27 cellular contexts compared by ENCODE assay signal in the genomic region with DNA sequence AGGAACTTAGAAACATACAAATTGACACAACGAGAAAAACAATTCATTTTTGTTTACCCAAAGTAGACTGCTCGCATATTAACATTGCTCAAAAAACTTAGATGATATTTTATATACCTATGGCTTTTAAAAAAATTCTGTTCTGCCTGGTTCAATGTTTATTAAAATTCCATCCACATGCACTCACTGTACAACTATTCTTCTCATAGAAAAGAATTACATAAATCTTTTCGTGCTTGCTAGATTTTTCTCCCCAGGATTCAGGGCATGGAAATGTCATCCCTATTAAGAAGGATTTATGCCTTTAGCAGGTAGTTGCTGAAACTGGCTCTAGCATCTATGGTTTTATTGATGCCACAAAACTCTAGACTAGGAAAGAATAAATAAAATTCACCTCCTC.
"Had no signal": no experiment of that assay in that cellular context is flagged by ENCODE, and none has a peak within 500 bp of the region (broad histone marks: within the 10 kb centered on the region; RNA-seq: fewer than 3 reads in every experiment).

No MANE protein-coding gene starts in this region.

- H3K27me3 Mint-ChIP-seq: activated CD4-positive, alpha-beta memory T cell treated with anti-CD3 and anti-CD28 coated beads, Interleukin-2, amount 10 ng/mL, durations not matched to agents 7 days and 5 days; activated CD4-positive, alpha-beta T cell treated with anti-CD3 and anti-CD28 coated beads, Interleukin-2, amount 10 ng/mL, durations not matched to agents 7 days and 5 days; activated naive CD4-positive, alpha-beta T cell treated with anti-CD3 and anti-CD28 coated beads, Interleukin-2, amount 10 ng/mL, durations not matched to agents 7 days and 5 days; activated naive CD8-positive, alpha-beta T cell treated with anti-CD3 and anti-CD28 coated beads, Interleukin-2, amount 10 ng/mL, durations not matched to agents 7 days and 5 days; activated T-cell treated with anti-CD3 and anti-CD28 coated beads, Interleukin-2, amount 50 U/mL, for 24 hours; central memory CD8-positive, alpha-beta T cell had no signal

- H3K27me3 ChIP-seq: brain microvascular endothelial cell, esophagus squamous epithelium, gastroesophageal sphincter had no signal

- H3K4me3 Mint-ChIP-seq: activated CD4-positive, alpha-beta memory T cell treated with anti-CD3 and anti-CD28 coated beads, Interleukin-2, amount 10 ng/mL, durations not matched to agents 7 days and 5 days; activated CD4-positive, alpha-beta T cell treated with anti-CD3 and anti-CD28 coated beads, Interleukin-2, amount 10 ng/mL, durations not matched to agents 7 days and 5 days; activated naive CD4-positive, alpha-beta T cell treated with anti-CD3 and anti-CD28 coated beads, Interleukin-2, amount 10 ng/mL, durations not matched to agents 7 days and 5 days; activated naive CD8-positive, alpha-beta T cell treated with anti-CD3 and anti-CD28 coated beads, Interleukin-2, amount 10 ng/mL, durations not matched to agents 7 days and 5 days; activated T-cell treated with anti-CD3 and anti-CD28 coated beads, Interleukin-2, amount 50 U/mL, for 24 hours; activated T-cell treated with anti-CD3 and anti-CD28 coated beads, Interleukin-2, amount 50 U/mL, for 72 hours; central memory CD8-positive, alpha-beta T cell had no signal

- H3K4me3 ChIP-seq: esophagus squamous epithelium, gastroesophageal sphincter had no signal

- H3K27ac ChIP-seq: brain microvascular endothelial cell, epithelial cell of prostate, esophagus squamous epithelium, gastroesophageal sphincter had no signal

- DNase-seq: activated CD4-positive, alpha-beta memory T cell treated with anti-CD3 and anti-CD28 coated beads, Interleukin-2, amount 10 ng/mL, durations not matched to agents 7 days and 5 days; activated CD4-positive, alpha-beta T cell treated with anti-CD3 and anti-CD28 coated beads for 1 hour; activated CD4-positive, alpha-beta T cell treated with anti-CD3 and anti-CD28 coated beads for 4 hours; activated CD4-positive, alpha-beta T cell treated with anti-CD3 and anti-CD28 coated beads, Interleukin-2, amount 10 ng/mL, durations not matched to agents 7 days and 5 days; activated CD4-positive, alpha-beta T cell treated with anti-CD3 and anti-CD28 coated beads, Interleukin-2, amount 50 U/mL, for 4 hours; activated CD4-positive, CD25-positive, alpha-beta regulatory T cell; activated CD8-positive, alpha-beta memory T cell treated with anti-CD3 and anti-CD28 coated beads, Interleukin-2, amount 50 U/mL, for 48 hours; activated gamma-delta T cell; activated naive CD4-positive, alpha-beta T cell; activated naive CD4-positive, alpha-beta T cell treated with anti-CD3 and anti-CD28 coated beads, Interleukin-2, amount 10 ng/mL, durations not matched to agents 7 days and 5 days; activated naive CD8-positive, alpha-beta T cell treated with anti-CD3 and anti-CD28 coated beads, Interleukin-2, amount 10 ng/mL, durations not matched to agents 7 days and 5 days; activated T-cell treated with anti-CD3 and anti-CD28 coated beads for 4 hours; activated T-cell treated with anti-CD3 and anti-CD28 coated beads, Interleukin-2, amount 50 U/mL, for 24 hours; activated T-cell treated with anti-CD3 and anti-CD28 coated beads, Interleukin-2, amount 50 U/mL, for 72 hours; amniotic stem cell; anterior cingulate cortex; brain microvascular endothelial cell; cortex of kidney; effector CD8-positive, alpha-beta T cell; esophagus squamous epithelium; foreskin melanocyte; hippocampal formation; T-helper 2 cell had no signal

- H3K9me3 ChIP-seq: esophagus squamous epithelium, gastroesophageal sphincter had no signal

- ATAC-seq: activated naive CD4-positive, alpha-beta T cell treated with anti-CD3 and anti-CD28 coated beads, Interleukin-2, amount 50 U/mL, for 72 hours; activated T-cell treated with anti-CD3 and anti-CD28 coated beads, Interleukin-2, amount 50 U/mL, for 72 hours; gastroesophageal sphincter had no signal

- H3K9me3 Mint-ChIP-seq: activated CD4-positive, alpha-beta memory T cell treated with anti-CD3 and anti-CD28 coated beads, Interleukin-2, amount 10 ng/mL, durations not matched to agents 7 days and 5 days; activated CD4-positive, alpha-beta T cell treated with anti-CD3 and anti-CD28 coated beads, Interleukin-2, amount 10 ng/mL, durations not matched to agents 7 days and 5 days; activated naive CD4-positive, alpha-beta T cell treated with anti-CD3 and anti-CD28 coated beads, Interleukin-2, amount 10 ng/mL, durations not matched to agents 7 days and 5 days; activated naive CD4-positive, alpha-beta T cell treated with anti-CD3 and anti-CD28 coated beads, Interleukin-2, amount 50 U/mL, for 72 hours; activated naive CD8-positive, alpha-beta T cell treated with anti-CD3 and anti-CD28 coated beads, Interleukin-2, amount 10 ng/mL, durations not matched to agents 7 days and 5 days; activated T-cell treated with anti-CD3 and anti-CD28 coated beads, Interleukin-2, amount 50 U/mL, for 24 hours; activated T-cell treated with anti-CD3 and anti-CD28 coated beads, Interleukin-2, amount 50 U/mL, for 72 hours; central memory CD8-positive, alpha-beta T cell had no signal

- H3K27ac Mint-ChIP-seq: activated CD4-positive, alpha-beta memory T cell treated with anti-CD3 and anti-CD28 coated beads, Interleukin-2, amount 10 ng/mL, durations not matched to agents 7 days and 5 days; activated CD4-positive, alpha-beta T cell treated with anti-CD3 and anti-CD28 coated beads, Interleukin-2, amount 10 ng/mL, durations not matched to agents 7 days and 5 days; activated naive CD4-positive, alpha-beta T cell treated with anti-CD3 and anti-CD28 coated beads, Interleukin-2, amount 10 ng/mL, durations not matched to agents 7 days and 5 days; activated naive CD4-positive, alpha-beta T cell treated with anti-CD3 and anti-CD28 coated beads, Interleukin-2, amount 50 U/mL, for 72 hours; activated naive CD8-positive, alpha-beta T cell treated with anti-CD3 and anti-CD28 coated beads, Interleukin-2, amount 10 ng/mL, durations not matched to agents 7 days and 5 days; activated T-cell treated with anti-CD3 and anti-CD28 coated beads, Interleukin-2, amount 50 U/mL, for 24 hours; activated T-cell treated with anti-CD3 and anti-CD28 coated beads, Interleukin-2, amount 50 U/mL, for 72 hours had no signal

- H3K4me1 Mint-ChIP-seq: activated CD4-positive, alpha-beta memory T cell treated with anti-CD3 and anti-CD28 coated beads, Interleukin-2, amount 10 ng/mL, durations not matched to agents 7 days and 5 days; activated CD4-positive, alpha-beta T cell treated with anti-CD3 and anti-CD28 coated beads, Interleukin-2, amount 10 ng/mL, durations not matched to agents 7 days and 5 days; activated naive CD4-positive, alpha-beta T cell treated with anti-CD3 and anti-CD28 coated beads, Interleukin-2, amount 10 ng/mL, durations not matched to agents 7 days and 5 days; activated naive CD8-positive, alpha-beta T cell treated with anti-CD3 and anti-CD28 coated beads, Interleukin-2, amount 10 ng/mL, durations not matched to agents 7 days and 5 days; central memory CD8-positive, alpha-beta T cell had no signal
